Comparison of ENCODE assay signal across 9 cellular contexts in genomic region chr1:76833856-76834255, GRCh38. TPM values are rescaled to one million over a fixed set of nuclear protein-coding genes. Genes with fewer than 3 reads are reported as not detected.
"Had no signal": no experiment of that assay in that cellular context is flagged by ENCODE, and none has a peak within 500 bp of the region (broad histone marks: within the 10 kb centered on the region; RNA-seq: fewer than 3 reads in every experiment).

No MANE protein-coding gene starts in this region.

- H3K4me3 ChIP-seq: GM23338, K562 had no signal

- DNase-seq: H9, HCEC 1CT, IMR-90 had no signal

- H2AFZ ChIP-seq: GM23338 had no signal

- ATAC-seq: GM23338, K562 had no signal

- H3K4me2 ChIP-seq: GM23338 had no signal

- FAIRE-seq: H1, H54, HTR-8/SVneo, K562 had no signal

RNA-seq across cellular contexts. Expression of gene ST6GALNAC5, which starts 33.4 kb away (rescaled TPM):
- total RNA-seq: HT-29 had no signal
